Comparison of ENCODE assay signal across 15 cellular contexts in genomic region chr2:107263596-107264090, GRCh38.
A peak's percentile ranks its signal among the peaks of the same experiment; 100 is the strongest.
DNase-seq lines count a peak whose midpoint lies in the region; ATAC-seq and TF ChIP-seq lines count a peak whose summit lies in the region.
"Had no signal": no experiment of that assay in that cellular context is flagged by ENCODE, and none has a peak within 500 bp of the region (broad histone marks: within the 10 kb centered on the region; RNA-seq: fewer than 3 reads in every experiment).

No MANE protein-coding gene starts in this region.

- H3K4me1 ChIP-seq in BE2C (no peaks in the 10 kb centered on the region), OCI-LY3 (ENCODE audit: low read length) (peaks cover 22% of the 10 kb centered on the region)
- no peaks in the 10 kb centered on the region for H3K4me1 ChIP-seq in CD8-positive, alpha-beta memory T cell (ENCODE audit: insufficient read depth, low read length)
- H3K4me1 ChIP-seq: Caco-2 had no signal

- no peaks in the 10 kb centered on the region for H3K9me3 ChIP-seq in BE2C
- H3K9me3 ChIP-seq in OCI-LY3 (ENCODE audit: insufficient read depth, low read length) = no peaks in the 10 kb centered on the region
- H3K9me3 ChIP-seq in CD8-positive, alpha-beta memory T cell (ENCODE audit: low read length) = no peaks in the 10 kb centered on the region
- H3K9me3 ChIP-seq: Caco-2 had no signal

- CTCF ChIA-PET in CD8-positive, alpha-beta memory T cell (lab: Charles Lee) = no interaction called here

- H2AFZ ChIP-seq in OCI-LY3 (ENCODE audit: low read depth, low read length) = peak overlapping the region; percentile 64; the same call in 1 of the 2 replicates

- POLR2A ChIA-PET in CD8-positive, alpha-beta memory T cell (lab: Charles Lee) = no interaction called here

- peak overlapping the region; percentile 41 for H3K4me2 ChIP-seq in OCI-LY3 (ENCODE audit: low read length)

- no peak overlapping the region for H3K9ac ChIP-seq in OCI-LY3 (ENCODE audit: low read length)

- no peaks in the 10 kb centered on the region for H3K36me3 Mint-ChIP-seq in CD8-positive, alpha-beta memory T cell
- H3K36me3 Mint-ChIP-seq: CD14-positive monocyte had no signal

- DNase-seq in BE2C = peak; percentile 25
- DNase-seq in HT1080 (ENCODE audit: low read depth) = peak; percentile 3
- DNase-seq in left kidney (ENCODE audit: low read depth, low spot score) = peak; percentile 62
- no peak for DNase-seq in AML-193 (lab: John Stamatoyannopoulos, UW)
- no peak for DNase-seq in CD8-positive, alpha-beta memory T cell
- DNase-seq: Caco-2, HCEC 1CT, IMR-90, NCI-H187, NCI-H446, NCI-H748 treated with DMSO at 0.1 percent for 48 hours had no signal

- H3K36me3 ChIP-seq in BE2C = no peaks in the 10 kb centered on the region
- H3K36me3 ChIP-seq in OCI-LY3 (replicated peaks; ENCODE audit: low read depth, low read length) = peaks cover 4% of the 10 kb centered on the region
- H3K36me3 ChIP-seq in CD8-positive, alpha-beta memory T cell (ENCODE audit: insufficient read depth, low read length) = no peaks in the 10 kb centered on the region

- no peak overlapping the region for H3K27ac Mint-ChIP-seq in CD8-positive, alpha-beta memory T cell
- H3K27ac Mint-ChIP-seq: CD14-positive monocyte had no signal

- no peak overlapping the region for H3K4me3 Mint-ChIP-seq in CD8-positive, alpha-beta memory T cell
- H3K4me3 Mint-ChIP-seq: CD14-positive monocyte had no signal

- ATAC-seq in HG02588 (IDR thresholded peaks at IDR 0.05; ENCODE audit: unreplicated experiment) (no peak), HG02759 (IDR thresholded peaks at IDR 0.05; ENCODE audit: unreplicated experiment) (no peak)

- peaks cover 0 to 14% (median 8%) of the 10 kb centered on the region in 5 donors for H3K9me3 Mint-ChIP-seq in CD8-positive, alpha-beta memory T cell

- no peaks in the 10 kb centered on the region for H3K4me1 Mint-ChIP-seq in CD8-positive, alpha-beta memory T cell
- H3K4me1 Mint-ChIP-seq: CD14-positive monocyte had no signal

- no peaks in the 10 kb centered on the region for H3K27me3 ChIP-seq in BE2C
- no peaks in the 10 kb centered on the region for H3K27me3 ChIP-seq in OCI-LY3 (ENCODE audit: low read depth, low read length)
- no peaks in the 10 kb centered on the region for H3K27me3 ChIP-seq in CD8-positive, alpha-beta memory T cell (ENCODE audit: insufficient read depth, low read length, poor library complexity, severe bottlenecking)

- no peaks in the 10 kb centered on the region for H3K79me2 ChIP-seq in OCI-LY3 (ENCODE audit: low read length)

- no peaks in the 10 kb centered on the region for H3K27me3 Mint-ChIP-seq in CD8-positive, alpha-beta memory T cell

- peak overlapping the region; percentile 36 for H3K27ac ChIP-seq in OCI-LY3 (ENCODE audit: low read length)
- H3K27ac ChIP-seq in CD8-positive, alpha-beta memory T cell (ENCODE audit: low read depth, low read length) = no peak overlapping the region

- H3K4me3 ChIP-seq in BE2C (ENCODE audit: low read depth, low read length) (no peak overlapping the region), OCI-LY3 (ENCODE audit: low read length) (peak overlapping the region; percentile 23; the same call in 1 of the 2 replicates)
- no peak overlapping the region for H3K4me3 ChIP-seq in CD8-positive, alpha-beta memory T cell (ENCODE audit: low read length)

- TF ChIP-seq CTCF in BE2C (IDR thresholded peaks at IDR 0.05; ENCODE audit: low read depth, low read length) = no peak
- TF ChIP-seq CTCF in OCI-LY3 (IDR thresholded peaks at IDR 0.05; ENCODE audit: low read depth, low read length) = no peak

- no peaks in the 10 kb centered on the region for H4K20me1 ChIP-seq in OCI-LY3 (ENCODE audit: insufficient read depth, low read length)

Comparison
In these comparisons a context has a peak if more than half of its experiments do, and no peak if none do; other contexts are left out.
1. DNase-seq: peak in BE2C (single experiment), HT1080 (single experiment) and left kidney (single experiment); none in AML-193 (0 of 2) and CD8-positive, alpha-beta memory T cell (0 of 5).